In genomic region chr11:72233773-72234513, GRCh38 we compare ENCODE assay signal across 20 cellular contexts. TPM values are rescaled to one million over a fixed set of nuclear protein-coding genes. Genes with fewer than 3 reads are reported as not detected.
DNase-seq lines count a peak whose midpoint lies in the region; ATAC-seq lines count a peak whose summit lies in the region.
"Had no signal": no experiment of that assay in that cellular context is flagged by ENCODE, and none has a peak within 500 bp of the region (broad histone marks: within the 10 kb centered on the region; RNA-seq: fewer than 3 reads in every experiment).

No MANE protein-coding gene starts in this region.

- peak overlapping the region; percentile 41 for H3K27ac Mint-ChIP-seq in activated naive CD8-positive, alpha-beta T cell
- no peak overlapping the region for H3K27ac Mint-ChIP-seq in activated naive CD8-positive, alpha-beta T cell treated with anti-CD3 and anti-CD28 coated beads for 36 hours
- peak overlapping the region; percentile 5 to 25 for H3K27ac Mint-ChIP-seq in T-cell
- H3K27ac Mint-ChIP-seq: GM23338; stimulated activated naive CD8-positive, alpha-beta T cell treated with anti-CD3 and anti-CD28 coated beads, Interleukin-15, Interleukin-2, amounts not matched to agents 100 ng/mL and 50 ng/mL, for 24 hours had no signal

- ATAC-seq in T-cell (replicated peaks in 1 of 4): no peak
- ATAC-seq in GM21381 (IDR thresholded peaks at IDR 0.05; ENCODE audit: unreplicated experiment): no peak
- ATAC-seq: GM23338, heart right ventricle had no signal

- H3K4me3 Mint-ChIP-seq in activated naive CD8-positive, alpha-beta T cell: no peak overlapping the region
- H3K4me3 Mint-ChIP-seq in activated naive CD8-positive, alpha-beta T cell treated with anti-CD3 and anti-CD28 coated beads for 36 hours: no peak overlapping the region
- H3K4me3 Mint-ChIP-seq in T-cell: no peak overlapping the region
- H3K4me3 Mint-ChIP-seq: GM23338; stimulated activated naive CD8-positive, alpha-beta T cell treated with anti-CD3 and anti-CD28 coated beads, Interleukin-15, Interleukin-2, amounts not matched to agents 100 ng/mL and 50 ng/mL, for 24 hours had no signal

- peaks cover 6% of the 10 kb centered on the region for H3K4me1 Mint-ChIP-seq in activated naive CD8-positive, alpha-beta T cell (ENCODE audit: low read depth)
- peaks cover 4% of the 10 kb centered on the region for H3K4me1 Mint-ChIP-seq in activated naive CD8-positive, alpha-beta T cell treated with anti-CD3 and anti-CD28 coated beads for 36 hours
- H3K4me1 Mint-ChIP-seq in T-cell: peaks cover 2 to 5% (median 5%) of the 10 kb centered on the region in 3 donors

- CTCF ChIA-PET in T-cell (lab: Charles Lee): interaction anchor here in 1 of 2 donors (0.8 kb wide), 1 partner anchor 11 kb away, joined by 10 read pairs; no protein-coding TSS in a partner anchor

- POLR2A ChIA-PET in T-cell (lab: Charles Lee): interaction anchor here in 1 of 2 donors (0.6 kb wide), 1 partner anchor 172 kb away, joined by 6 read pairs; no protein-coding TSS in a partner anchor

- no peaks in the 10 kb centered on the region for H3K27me3 Mint-ChIP-seq in activated naive CD8-positive, alpha-beta T cell
- peaks cover 3% of the 10 kb centered on the region for H3K27me3 Mint-ChIP-seq in activated naive CD8-positive, alpha-beta T cell treated with anti-CD3 and anti-CD28 coated beads for 36 hours
- H3K27me3 Mint-ChIP-seq in T-cell: peaks cover 0 to 3% of the 10 kb centered on the region in 2 donors

- no peaks in the 10 kb centered on the region for H3K9me3 Mint-ChIP-seq in activated naive CD8-positive, alpha-beta T cell (ENCODE audit: low read depth)
- H3K9me3 Mint-ChIP-seq in activated naive CD8-positive, alpha-beta T cell treated with anti-CD3 and anti-CD28 coated beads for 36 hours: no peaks in the 10 kb centered on the region
- H3K9me3 Mint-ChIP-seq in T-cell: no peaks in the 10 kb centered on the region
- H3K9me3 Mint-ChIP-seq: GM23338; neural crest cell; stimulated activated naive CD8-positive, alpha-beta T cell treated with anti-CD3 and anti-CD28 coated beads, Interleukin-15, Interleukin-2, amounts not matched to agents 100 ng/mL and 50 ng/mL, for 24 hours had no signal

- DNase-seq in activated naive CD8-positive, alpha-beta T cell treated with anti-CD3 and anti-CD28 coated beads for 36 hours: no peak
- DNase-seq in T-cell (peak in 1 of 34 experiments; percentile 12), mesenteric fat pad (ENCODE audit: low spot score) (peak; percentile 55), ureter (ENCODE audit: low spot score) (peak; percentile 27), ecto neural progenitor cell (ENCODE audit: low spot score) (no peak), NCI-H1694 (lab: John Stamatoyannopoulos, UW) (no peak)
- DNase-seq: activated T-cell treated with anti-CD3 and anti-CD28 coated beads for 4 hours; heart right ventricle; islet precursor cell; NCI-H2081; NCI-H524 treated with DMSO at 0.1 percent for 48 hours; retina; stimulated activated CD4-positive, alpha-beta T cell treated with anti-CD3 and anti-CD28 coated beads, Interleukin-15, amount 100 ng/mL, for 24 hours; T1000 had no signal

- H3K36me3 Mint-ChIP-seq in activated naive CD8-positive, alpha-beta T cell: no peaks in the 10 kb centered on the region
- H3K36me3 Mint-ChIP-seq in activated naive CD8-positive, alpha-beta T cell treated with anti-CD3 and anti-CD28 coated beads for 36 hours: peaks cover 14% of the 10 kb centered on the region
- H3K36me3 Mint-ChIP-seq in T-cell: peaks cover 32% of the 10 kb centered on the region

RNA-seq across cellular contexts. Expression of gene INPPL1, which starts 9.4 kb away (rescaled TPM):
- total RNA-seq in activated naive CD8-positive, alpha-beta T cell treated with anti-CD3 and anti-CD28 coated beads for 36 hours: 10 to 100 TPM; 69.5 to 71.2 TPM
- total RNA-seq in T-cell: 100 to 1,000 TPM; 112 to 162 (median 147) TPM
- total RNA-seq in mesenteric fat pad: 107 TPM
- 144 TPM for total RNA-seq in ureter

RNA-seq across cellular contexts. Expression of gene PHOX2A, which starts 10.0 kb away (rescaled TPM):
- total RNA-seq in activated naive CD8-positive, alpha-beta T cell treated with anti-CD3 and anti-CD28 coated beads for 36 hours: not detected
- total RNA-seq in T-cell (not detected), mesenteric fat pad (not detected), ureter (not detected)
- total RNA-seq: GM23338, heart right ventricle had no signal

RNA-seq across cellular contexts. Expression of gene FOLR2, which starts 17.3 kb away (rescaled TPM):
- not detected for total RNA-seq in activated naive CD8-positive, alpha-beta T cell treated with anti-CD3 and anti-CD28 coated beads for 36 hours
- not detected for total RNA-seq in T-cell
- total RNA-seq in mesenteric fat pad: 77.3 TPM
- total RNA-seq in ureter: 4.5 TPM
- total RNA-seq: GM23338, neural crest cell had no signal

RNA-seq across cellular contexts. Expression of gene FOLR1, which starts 42.0 kb away (rescaled TPM):
- total RNA-seq in activated naive CD8-positive, alpha-beta T cell treated with anti-CD3 and anti-CD28 coated beads for 36 hours: not detected
- under 1 TPM in 1 of 5 donors, not detected in 4; 0.25 TPM for total RNA-seq in T-cell
- 0.32 TPM for total RNA-seq in mesenteric fat pad
- 1.7 TPM for total RNA-seq in ureter
- total RNA-seq: GM23338, neural crest cell, vagina had no signal

Comparison
In these comparisons a context has a peak if more than half of its experiments do, and no peak if none do; other contexts are left out.
1. DNase-seq: peak in mesenteric fat pad (single experiment) and ureter (single experiment); none in activated naive CD8-positive, alpha-beta T cell treated with anti-CD3 and anti-CD28 coated beads for 36 hours (single experiment), ecto neural progenitor cell (single experiment) and NCI-H1694 (single experiment).
2. RNA of gene FOLR2, which starts 17.3 kb away (total RNA-seq): 77.3 TPM in mesenteric fat pad (single experiment); 4.5 TPM in ureter (single experiment), not detected in activated naive CD8-positive, alpha-beta T cell treated with anti-CD3 and anti-CD28 coated beads for 36 hours and not detected in T-cell; every median in the first group is over 10 times any median in the second.